8 cellular contexts compared by ENCODE assay signal in genomic region chr6:73515204-73516101, GRCh38. TPM values are rescaled to one million over a fixed set of nuclear protein-coding genes. Genes with fewer than 3 reads are reported as not detected.
A peak's percentile ranks its signal among the peaks of the same experiment; 100 is the strongest.
DNase-seq lines count a peak whose midpoint lies in the region; ATAC-seq and TF ChIP-seq lines count a peak whose summit lies in the region.

No MANE protein-coding gene starts in this region.

- CTCF ChIA-PET in Panc1 (lab: Charles Lee), result interaction anchor here (0.6 kb wide), 2 partner anchors 9 to 70 kb away, joined by 3 to 7 read pairs; no protein-coding TSS in a partner anchor

- H3K4me1 ChIP-seq in DOHH2 (ENCODE audit: control insufficient read depth, low read length) (peaks cover 38% of the 10 kb centered on the region), Panc1 (ENCODE audit: control insufficient read depth, insufficient read depth, low read length) (peaks cover 28% of the 10 kb centered on the region), heart right ventricle (peaks cover 4 to 49% (median 29%) of the 10 kb centered on the region in 9 donors)

- peaks cover 80% of the 10 kb centered on the region for H3F3A ChIP-seq in DOHH2 (ENCODE audit: control insufficient read depth, insufficient read depth)

- TF ChIP-seq CTCF in DOHH2 (IDR thresholded peaks at IDR 0.05; ENCODE audit: low read depth, low read length, poor library complexity, severe bottlenecking) (peak; percentile 77), Panc1 (IDR thresholded peaks at IDR 0.05) (peak; percentile 73), heart right ventricle (IDR thresholded peaks at IDR 0.05) (peak; percentile 54 to 83 (median 69))

- peaks cover 18% of the 10 kb centered on the region for H3K79me2 ChIP-seq in DOHH2 (ENCODE audit: control insufficient read depth, low read length)

- peak overlapping the region; percentile 94 for H3K27ac Mint-ChIP-seq in activated naive CD8-positive, alpha-beta T cell treated with anti-CD3 and anti-CD28 coated beads, Interleukin-2, amount 50 U/mL, for 24 hours

- intact Hi-C loops in Panc1 (cut with micrococcal nuclease; ENCODE audit: unreplicated experiment), result loop anchor here (1.0 to 2.0 kb wide), 2 partner anchors 95 to 137 kb away; partner anchors contain the start of gene SLC17A5
- intact Hi-C loops in heart right ventricle (cut with DNase I), result loop anchor here in 9 of 10 donors (1.0 to 10.0 kb wide), 7 partner anchors 61 to 219 kb away; partner anchors contain the start of gene CGAS (in 1 of the 9)

- POLR2A ChIA-PET in Panc1 (lab: Charles Lee), result interaction anchor here (0.6 to 3.4 kb wide), 10 partner anchors 51 to 138 kb away, joined by 3 to 20 read pairs (median 4); no protein-coding TSS in a partner anchor

- H3K36me3 Mint-ChIP-seq in activated naive CD8-positive, alpha-beta T cell treated with anti-CD3 and anti-CD28 coated beads, Interleukin-2, amount 50 U/mL, for 24 hours (ENCODE audit: low read depth), result peaks cover 59% of the 10 kb centered on the region

- no peaks in the 10 kb centered on the region for H3K9me3 Mint-ChIP-seq in activated naive CD8-positive, alpha-beta T cell treated with anti-CD3 and anti-CD28 coated beads, Interleukin-2, amount 50 U/mL, for 24 hours

- in situ Hi-C loops in Panc1 (cut with HindIII; ENCODE audit: low pct_unique_long_range_greater_than_20kb, low sequenced_read_pairs), result no loop called here

- H3K9me2 ChIP-seq in DOHH2 (replicated peaks; ENCODE audit: control insufficient read depth, low read length), result no peaks in the 10 kb centered on the region

- no TSS peak for BruUV-seq in Panc1 (replicated peaks; lab: Mats Ljungman, UMichigan)

- peak; percentile 46 for ATAC-seq in GM19395 (IDR thresholded peaks at IDR 0.05; ENCODE audit: unreplicated experiment)
- peak; percentile 40 for ATAC-seq in HG03520 (IDR thresholded peaks at IDR 0.05; ENCODE audit: unreplicated experiment)
- ATAC-seq in Panc1, result peak; percentile 19
- peak; percentile 23 for ATAC-seq in activated naive CD8-positive, alpha-beta T cell treated with anti-CD3 and anti-CD28 coated beads, Interleukin-2, amount 50 U/mL, for 24 hours
- ATAC-seq in heart right ventricle, result peak in 6 of 8 donors; percentile 30 to 59 (median 51)

- no peaks in the 10 kb centered on the region; the same call in 1 of the 2 replicates for H3K27me3 ChIP-seq in DOHH2 (ENCODE audit: control insufficient read depth, low read length)
- no peaks in the 10 kb centered on the region for H3K27me3 ChIP-seq in Panc1 (ENCODE audit: control insufficient read depth, insufficient read depth, low read length)
- H3K27me3 ChIP-seq in heart right ventricle, result no peaks in the 10 kb centered on the region

- peak overlapping the region; percentile 17; the same call in 1 of the 2 replicates for H3K4me3 ChIP-seq in DOHH2 (ENCODE audit: low read length)
- peak overlapping the region; percentile 49 to 86 for H3K4me3 ChIP-seq in Panc1 (ENCODE audit: low read depth in 2 of 2, low read length in 2 of 2)
- no peak overlapping the region for H3K4me3 ChIP-seq in heart right ventricle

- peak overlapping the region; percentile 97 for H3K4me3 Mint-ChIP-seq in activated naive CD8-positive, alpha-beta T cell treated with anti-CD3 and anti-CD28 coated beads, Interleukin-2, amount 50 U/mL, for 24 hours

- H3K36me3 ChIP-seq in DOHH2 (ENCODE audit: control insufficient read depth, low read length), result peaks cover 61% of the 10 kb centered on the region
- H3K36me3 ChIP-seq in Panc1 (ENCODE audit: control insufficient read depth, insufficient read depth, low read length), result peaks cover 36% of the 10 kb centered on the region
- peaks cover 0 to 73% (median 40%) of the 10 kb centered on the region in 9 donors for H3K36me3 ChIP-seq in heart right ventricle

- peaks cover 15% of the 10 kb centered on the region for H4K20me1 ChIP-seq in DOHH2 (ENCODE audit: control insufficient read depth, insufficient read depth, low read depth, low read length)

- peaks cover 6% of the 10 kb centered on the region for H3K27me3 Mint-ChIP-seq in activated naive CD8-positive, alpha-beta T cell treated with anti-CD3 and anti-CD28 coated beads, Interleukin-2, amount 50 U/mL, for 24 hours

- H3K9me3 ChIP-seq in DOHH2 (ENCODE audit: control insufficient read depth, insufficient read depth, low read length), result no peaks in the 10 kb centered on the region
- no peaks in the 10 kb centered on the region for H3K9me3 ChIP-seq in Panc1 (ENCODE audit: control insufficient read depth, insufficient read depth, low read depth, low read length)
- no peaks in the 10 kb centered on the region for H3K9me3 ChIP-seq in heart right ventricle

- H3K4me2 ChIP-seq in DOHH2 (ENCODE audit: low read length), result peak overlapping the region; percentile 17

- peaks cover 59% of the 10 kb centered on the region for H3K4me1 Mint-ChIP-seq in activated naive CD8-positive, alpha-beta T cell treated with anti-CD3 and anti-CD28 coated beads, Interleukin-2, amount 50 U/mL, for 24 hours

- DNase-seq in Panc1 (ENCODE audit: low read depth, low spot score), result no peak
- DNase-seq in activated naive CD8-positive, alpha-beta T cell treated with anti-CD3 and anti-CD28 coated beads, Interleukin-2, amount 50 U/mL, for 24 hours, result peak; percentile 35
- DNase-seq in heart right ventricle, result peak in 1 of 2 donors; percentile 66
- DNase-seq in retina, result peak; percentile 46
- no peak for DNase-seq in HuH-7 (ENCODE audit: low spot score)

- 52 to 57% methylated on average over 4 of the region's 4 CpGs for WGBS in heart right ventricle, 2 donors

- peak overlapping the region; percentile 39 for H3K27ac ChIP-seq in DOHH2 (ENCODE audit: low read depth, low read length)
- peak overlapping the region; percentile 83 for H3K27ac ChIP-seq in Panc1 (ENCODE audit: low read length)
- H3K27ac ChIP-seq in heart right ventricle, result peak overlapping the region in 3 of 10 donors; percentile 13 to 33 (median 18)

RNA-seq across cellular contexts. Expression of gene EEF1A1, which starts 5.4 kb away (rescaled TPM):
- total RNA-seq in Panc1 (2021; ENCODE audit: unreplicated experiment), result 10,069 TPM
- 8,925 TPM for polyA plus RNA-seq in Panc1 (2012; ENCODE audit: insufficient read length)
- total RNA-seq in heart right ventricle, result 1,000 to 10,000 TPM in 9 of 10 donors, 100 to 1,000 TPM in 1; 988 to 2,538 (median 1,481) TPM
- 1,000 to 10,000 TPM; 1,651 to 3,224 TPM for polyA plus RNA-seq in heart right ventricle

RNA-seq across cellular contexts. Expression of gene MTO1, which starts 53.9 kb away (rescaled TPM):
- total RNA-seq in Panc1 (2021; ENCODE audit: unreplicated experiment) (57.9 TPM), heart right ventricle (10 to 100 TPM; 22.0 to 34.2 (median 28.2) TPM)
- 34.9 TPM for polyA plus RNA-seq in Panc1 (2012; ENCODE audit: insufficient read length)
- 10 to 100 TPM; 14.4 to 15.7 TPM for polyA plus RNA-seq in heart right ventricle

Comparison
In these comparisons a context has a peak if more than half of its experiments do, and no peak if none do; other contexts are left out.
1. H3K4me3 ChIP-seq: peak in DOHH2 (single experiment) and Panc1 (2 of 2); none in heart right ventricle (0 of 10).
2. DNase-seq: peak in activated naive CD8-positive, alpha-beta T cell treated with anti-CD3 and anti-CD28 coated beads, Interleukin-2, amount 50 U/mL, for 24 hours (single experiment) and retina (single experiment); none in Panc1 (single experiment) and HuH-7 (single experiment).
3. Peak in every context shown above with its lines, with median percentiles within 50 percentile points of each other: CTCF ChIP-seq and ATAC-seq.